Comparison of ENCODE assay signal across 8 cellular contexts in the genomic region with DNA sequence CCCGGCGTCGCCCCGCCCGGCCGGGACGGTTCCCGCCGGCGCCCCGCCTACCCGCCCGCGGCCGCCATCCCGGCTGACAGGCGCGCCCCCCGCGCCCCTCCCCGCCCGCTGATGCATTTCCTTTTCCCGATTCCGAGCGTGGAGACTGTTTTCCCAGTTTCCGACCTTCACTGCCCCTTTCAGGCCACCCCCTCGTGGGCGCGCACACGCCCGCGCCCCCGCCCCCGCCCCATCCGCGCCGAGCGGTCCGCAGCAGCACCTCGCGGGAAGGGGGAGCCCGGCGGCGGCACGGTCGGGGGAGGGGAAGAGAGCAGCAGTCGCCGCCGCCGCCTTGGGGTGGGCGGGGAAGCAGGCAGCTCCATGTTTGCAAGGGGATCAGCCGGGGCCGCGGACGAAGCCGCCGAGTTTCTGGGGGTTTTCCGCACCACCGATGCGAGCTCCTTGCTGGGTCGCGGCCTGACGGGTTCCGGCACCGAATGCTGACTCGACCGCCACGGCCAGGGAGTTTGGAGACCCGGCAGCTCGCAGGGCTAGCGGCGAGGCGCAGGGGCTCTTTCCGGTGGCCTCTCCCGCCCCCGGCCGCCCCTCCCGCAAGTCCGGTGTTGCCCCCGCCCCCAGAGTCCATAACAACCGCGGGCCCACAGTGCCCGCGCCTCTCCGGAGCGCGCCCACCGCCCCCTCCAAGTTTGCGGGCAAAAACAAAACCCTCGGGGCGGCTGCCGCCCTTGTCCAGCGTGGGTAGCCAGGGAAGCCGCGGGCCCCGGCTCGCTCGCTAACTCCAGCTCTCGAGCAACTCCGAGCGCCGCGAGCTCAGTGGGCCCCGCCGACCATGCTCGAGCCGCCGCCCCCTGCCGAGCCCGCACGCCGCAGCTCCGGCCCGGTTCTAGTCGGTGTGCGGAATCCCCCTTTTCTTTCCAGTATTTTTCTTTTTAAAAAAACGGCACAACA. TPM values are rescaled to one million over a fixed set of nuclear protein-coding genes. Genes with fewer than 3 reads are reported as not detected.
DNase-seq lines count a peak whose midpoint lies in the region; ATAC-seq and TF ChIP-seq lines count a peak whose summit lies in the region.

No MANE protein-coding gene starts in this region.

- peak; percentile 82 for DNase-seq in NCI-H82 (lab: John Stamatoyannopoulos, UW)
- no peak for DNase-seq in NCI-H82 treated with DMSO at 0.1 percent for 48 hours (lab: John Stamatoyannopoulos, UW; ENCODE audit: unreplicated experiment)
- DNase-seq in OCI-LY7 (ENCODE audit: low spot score), result peak; percentile 77
- peak; percentile 73 for DNase-seq in activated T-helper 1 cell treated with Interleukin-2 at 50 U/mL for 16 hours (ENCODE audit: low read depth)
- no peak for DNase-seq in fibroblast of mammary gland (ENCODE audit: low read depth)
- DNase-seq in nucleus accumbens (lab: John Stamatoyannopoulos, UW), result peak in 52 of 56 donors; percentile 16 to 97 (median 90)
- peak in 42 of 49 donors; percentile 36 to 96 (median 88) for DNase-seq in substantia nigra (lab: John Stamatoyannopoulos, UW)

- ATAC-seq in HG03571 (IDR thresholded peaks at IDR 0.05; ENCODE audit: unreplicated experiment), result no peak

- H3K4me3 ChIP-seq in OCI-LY7 (ENCODE audit: low read depth, low read length, poor library complexity, severe bottlenecking) (peak overlapping the region; percentile 97), fibroblast of mammary gland (ENCODE audit: control insufficient read depth, low read depth, low read length) (peak overlapping the region; percentile 85)

- no peak for TF ChIP-seq CTCF in OCI-LY7 (conservative IDR thresholded peaks at IDR 0.05; ENCODE audit: low read length)
- no peak for TF ChIP-seq CTCF in fibroblast of mammary gland (conservative IDR thresholded peaks at IDR 0.05; ENCODE audit: control insufficient read depth, insufficient read depth, low read depth, low read length)

- CTCF ChIA-PET in OCI-LY7 (lab: Charles Lee; ENCODE audit: unreplicated experiment), result interaction anchor here (0.6 kb wide), 1 partner anchor 107 kb away, joined by 4 read pairs; no protein-coding TSS in a partner anchor

- H4K20me1 ChIP-seq in OCI-LY7 (ENCODE audit: insufficient read depth, low read length), result peaks cover 5% of the 10 kb centered on the region; the same call in 1 of the 2 replicates

- intact Hi-C loops in OCI-LY7 (cut with micrococcal nuclease; ENCODE audit: unreplicated experiment), result loop anchor here (2.0 to 5.0 kb wide), 3 partner anchors 170 to 667 kb away; partner anchors contain the start of genes C15orf39 and SNUPN

- H3K27ac ChIP-seq in OCI-LY7 (ENCODE audit: low read depth, low read length, poor library complexity, severe bottlenecking) (peak overlapping the region; percentile 96), substantia nigra (ENCODE audit: low read depth, low read length, poor library complexity, severe bottlenecking) (peak overlapping the region; percentile 92)

- no peaks in the 10 kb centered on the region for H3K9me2 ChIP-seq in OCI-LY7 (ENCODE audit: insufficient read depth, low read length)

- H3K9me3 ChIP-seq in OCI-LY7 (ENCODE audit: low read length), result no peaks in the 10 kb centered on the region

- H3K36me3 ChIP-seq in OCI-LY7 (ENCODE audit: insufficient read depth, low read length), result no peaks in the 10 kb centered on the region

- peaks cover 16% of the 10 kb centered on the region for H3K4me1 ChIP-seq in OCI-LY7 (ENCODE audit: insufficient read depth, low read length, poor library complexity, severe bottlenecking)

- BruUV-seq in OCI-LY7 (replicated peaks; lab: Mats Ljungman, UMichigan), result no TSS peak

- peak overlapping the region; percentile 78 for H3K4me2 ChIP-seq in OCI-LY7 (ENCODE audit: low read length)

- POLR2A ChIA-PET in OCI-LY7 (lab: Charles Lee), result interaction anchor here (0.5 to 4.7 kb wide), 15 partner anchors 9 to 190 kb away, joined by 3 to 29 read pairs (median 4); partner anchors contain the start of genes IMP3, MAN2C1, PTPN9 and SNUPN

- peak overlapping the region; percentile 93; the same call in 1 of the 2 replicates for H2AFZ ChIP-seq in OCI-LY7 (ENCODE audit: low read length)

- peaks cover 13% of the 10 kb centered on the region for H3K79me2 ChIP-seq in OCI-LY7 (ENCODE audit: insufficient read depth, low read depth, low read length)

RNA-seq across cellular contexts. Expression of gene SIN3A, which starts 3.3 kb away (rescaled TPM):
- 38.4 and 44.2 TPM in 2 replicates for total RNA-seq in OCI-LY7 (2014; rRNA removed; shearing (Covaris generic))
- total RNA-seq in OCI-LY7 (2022), result 103 and 112 TPM in 2 replicates

Comparison
In these comparisons a context has a peak if more than half of its experiments do, and no peak if none do; other contexts are left out.
1. DNase-seq: peak in NCI-H82 (single experiment), OCI-LY7 (single experiment), activated T-helper 1 cell treated with Interleukin-2 at 50 U/mL for 16 hours (single experiment), nucleus accumbens (52 of 56) and substantia nigra (42 of 49); none in NCI-H82 treated with DMSO at 0.1 percent for 48 hours (single experiment) and fibroblast of mammary gland (single experiment).